In genomic region chr3:135366816-135367215, GRCh38 we compare ENCODE assay signal across 20 cellular contexts.
DNase-seq lines count a peak whose midpoint lies in the region; ATAC-seq and TF ChIP-seq lines count a peak whose summit lies in the region.
"Had no signal": no experiment of that assay in that cellular context is flagged by ENCODE, and none has a peak within 500 bp of the region (broad histone marks: within the 10 kb centered on the region; RNA-seq: fewer than 3 reads in every experiment).

No MANE protein-coding gene starts in this region.

- no peak for ATAC-seq in GM18502 (IDR thresholded peaks at IDR 0.05; ENCODE audit: poor library complexity, unreplicated experiment)

- no peak overlapping the region for H3K4me3 ChIP-seq in epithelial cell of proximal tubule (ENCODE audit: low read depth, low read length)
- H3K4me3 ChIP-seq: BLaER1 had no signal

- DNase-seq in HK-2 (ENCODE audit: unreplicated experiment), result peak; percentile 14
- peak; percentile 78 for DNase-seq in epithelial cell of proximal tubule (ENCODE audit: low read depth)
- peak; percentile 92 for DNase-seq in kidney tubule cell (ENCODE audit: low spot score)
- peak; percentile 88 for DNase-seq in renal cortical epithelial cell (ENCODE audit: low read depth)
- DNase-seq in putamen (ENCODE audit: low spot score), result no peak
- no peak for DNase-seq in epidermal melanocyte (ENCODE audit: insufficient read length, low spot score)
- DNase-seq in NCI-H510A treated with DMSO at 0.1 percent for 48 hours (lab: John Stamatoyannopoulos, UW), result no peak
- DNase-seq: 8988T; ACHN; BE2C; C1 segment of cervical spinal cord; Calu3; CD4-positive, alpha-beta memory T cell; CD4-positive, CD25-positive, alpha-beta regulatory T cell; CD8-positive, alpha-beta memory T cell; COR-L47; DMS79 treated with DMSO at 0.1 percent for 48 hours; GF-D8 had no signal

- no peak for TF ChIP-seq CTCF in epithelial cell of proximal tubule (conservative IDR thresholded peaks at IDR 0.05; ENCODE audit: low read depth, low read length)

Comparison
In these comparisons a context has a peak if more than half of its experiments do, and no peak if none do; other contexts are left out.
1. DNase-seq: peak in HK-2 (single experiment), epithelial cell of proximal tubule (single experiment), kidney tubule cell (single experiment) and renal cortical epithelial cell (single experiment); none in putamen (single experiment), epidermal melanocyte (single experiment) and NCI-H510A treated with DMSO at 0.1 percent for 48 hours (single experiment).